Comparison of ENCODE assay signal across 1 cellular context in genomic region chr9:76433406-76433805, GRCh38.
TF ChIP-seq lines count a peak whose summit lies in the region.

No MANE protein-coding gene starts in this region.

TF ChIP-seq in SK-N-SH, 30 proteins besides CTCF, POLR2A, EP300 and RAD21:
- TF ChIP-seq USF1 (IDR thresholded peaks at IDR 0.05; ENCODE audit: borderline replicate concordance, low read depth) (no peak), NRF1 (IDR thresholded peaks at IDR 0.05; ENCODE audit: low read depth, low read length) (no peak), SIN3A (IDR thresholded peaks at IDR 0.05; ENCODE audit: borderline replicate concordance, low read depth, low read length) (no peak), TCF12 (IDR thresholded peaks at IDR 0.05) (no peak), FOSL2 (IDR thresholded peaks at IDR 0.05; ENCODE audit: borderline replicate concordance, low read depth) (no peak), CHD2 (IDR thresholded peaks at IDR 0.05; ENCODE audit: low read length, partially characterized antibody) (no peak), FOXJ3 (CRISPR knock-in tag; IDR thresholded peaks at IDR 0.05) (no peak), RCOR1 (IDR thresholded peaks at IDR 0.05; ENCODE audit: low read length) (no peak), TAF1 (IDR thresholded peaks at IDR 0.05; ENCODE audit: borderline replicate concordance, low read depth, low read length) (no peak), MAX (IDR thresholded peaks at IDR 0.05; ENCODE audit: low read depth) (no peak), USF2 (IDR thresholded peaks at IDR 0.05; ENCODE audit: borderline replicate concordance, low read depth, low read length) (no peak), FOXM1 (IDR thresholded peaks at IDR 0.05; ENCODE audit: low read depth) (no peak), GABPA (IDR thresholded peaks at IDR 0.05; ENCODE audit: low read depth) (no peak)
- TF ChIP-seq, protein P1, sequence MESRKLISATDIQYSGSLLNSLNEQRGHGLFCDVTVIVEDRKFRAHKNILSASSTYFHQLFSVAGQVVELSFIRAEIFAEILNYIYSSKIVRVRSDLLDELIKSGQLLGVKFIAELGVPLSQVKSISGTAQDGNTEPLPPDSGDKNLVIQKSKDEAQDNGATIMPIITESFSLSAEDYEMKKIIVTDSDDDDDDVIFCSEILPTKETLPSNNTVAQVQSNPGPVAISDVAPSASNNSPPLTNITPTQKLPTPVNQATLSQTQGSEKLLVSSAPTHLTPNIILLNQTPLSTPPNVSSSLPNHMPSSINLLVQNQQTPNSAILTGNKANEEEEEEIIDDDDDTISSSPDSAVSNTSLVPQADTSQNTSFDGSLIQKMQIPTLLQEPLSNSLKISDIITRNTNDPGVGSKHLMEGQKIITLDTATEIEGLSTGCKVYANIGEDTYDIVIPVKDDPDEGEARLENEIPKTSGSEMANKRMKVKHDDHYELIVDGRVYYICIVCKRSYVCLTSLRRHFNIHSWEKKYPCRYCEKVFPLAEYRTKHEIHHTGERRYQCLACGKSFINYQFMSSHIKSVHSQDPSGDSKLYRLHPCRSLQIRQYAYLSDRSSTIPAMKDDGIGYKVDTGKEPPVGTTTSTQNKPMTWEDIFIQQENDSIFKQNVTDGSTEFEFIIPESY (IDR thresholded peaks at IDR 0.05; ENCODE audit: borderline replicate concordance, low read depth) = no peak
- TF ChIP-seq, protein P2, sequence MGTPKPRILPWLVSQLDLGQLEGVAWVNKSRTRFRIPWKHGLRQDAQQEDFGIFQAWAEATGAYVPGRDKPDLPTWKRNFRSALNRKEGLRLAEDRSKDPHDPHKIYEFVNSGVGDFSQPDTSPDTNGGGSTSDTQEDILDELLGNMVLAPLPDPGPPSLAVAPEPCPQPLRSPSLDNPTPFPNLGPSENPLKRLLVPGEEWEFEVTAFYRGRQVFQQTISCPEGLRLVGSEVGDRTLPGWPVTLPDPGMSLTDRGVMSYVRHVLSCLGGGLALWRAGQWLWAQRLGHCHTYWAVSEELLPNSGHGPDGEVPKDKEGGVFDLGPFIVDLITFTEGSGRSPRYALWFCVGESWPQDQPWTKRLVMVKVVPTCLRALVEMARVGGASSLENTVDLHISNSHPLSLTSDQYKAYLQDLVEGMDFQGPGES (IDR thresholded peaks at IDR 0.05; ENCODE audit: low read depth, low read length) = no peak
